ENCODE assay signal across 8 cellular contexts in the genomic region with DNA sequence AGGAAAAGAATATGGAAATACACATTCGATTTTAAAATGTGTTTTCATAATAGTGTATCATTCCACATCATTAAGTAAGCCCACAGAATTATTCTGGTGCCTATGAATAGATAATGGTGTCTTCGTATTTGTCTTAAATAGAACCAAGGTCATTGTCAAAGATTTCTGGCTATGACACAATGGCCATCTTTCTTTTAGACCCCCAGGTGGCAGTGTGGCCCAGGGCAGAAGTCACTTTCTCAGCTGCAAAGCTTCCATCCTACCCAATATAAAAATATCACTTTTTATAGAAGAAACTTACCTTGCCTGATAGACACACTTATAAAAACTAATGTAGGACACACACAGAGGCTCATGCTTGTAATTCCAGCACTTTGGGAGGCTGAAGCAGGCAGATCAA. TPM values are rescaled to one million over a fixed set of nuclear protein-coding genes. Genes with fewer than 3 reads are reported as not detected.
DNase-seq lines count a peak whose midpoint lies in the region; ATAC-seq and TF ChIP-seq lines count a peak whose summit lies in the region.

No MANE protein-coding gene starts in this region.

- H3K36me3 ChIP-seq in OCI-LY7 (ENCODE audit: insufficient read depth, low read length) (no peaks in the 10 kb centered on the region), tibial nerve (no peaks in the 10 kb centered on the region)

- H4K20me1 ChIP-seq in OCI-LY7 (ENCODE audit: insufficient read depth, low read length), result no peaks in the 10 kb centered on the region

- H3K4me3 Mint-ChIP-seq in T-helper 17 cell, result no peak overlapping the region

- H3K4me3 ChIP-seq in OCI-LY7 (ENCODE audit: low read depth, low read length, poor library complexity, severe bottlenecking) (no peak overlapping the region), epithelial cell of esophagus (ENCODE audit: low read length) (no peak overlapping the region), tibial nerve (no peak overlapping the region)

- no peak for TF ChIP-seq EP300 in tibial nerve (IDR thresholded peaks at IDR 0.05)

- POLR2A ChIA-PET in OCI-LY7 (lab: Charles Lee), result interaction anchor here (1.1 to 1.3 kb wide), 2 partner anchors 14 to 236 kb away, joined by 3 to 8 read pairs; no protein-coding TSS in a partner anchor

- no TSS peak for BruUV-seq in OCI-LY7 (replicated peaks; lab: Mats Ljungman, UMichigan)

- TF ChIP-seq POLR2A in tibial nerve (IDR thresholded peaks at IDR 0.05), result no peak

- TF ChIP-seq CTCF in GM20000 (IDR thresholded peaks at IDR 0.05; ENCODE audit: extremely low read depth, missing control alignments) (peak; percentile 36), OCI-LY7 (conservative IDR thresholded peaks at IDR 0.05; ENCODE audit: low read length) (peak; percentile 87), epithelial cell of esophagus (IDR thresholded peaks at IDR 0.05; ENCODE audit: insufficient read depth, low read depth, low read length, missing control alignments) (peak; percentile 37), tibial nerve (IDR thresholded peaks at IDR 0.05) (peak in 1 of 5 experiments; percentile 12)

- no peaks in the 10 kb centered on the region for H3K79me2 ChIP-seq in OCI-LY7 (ENCODE audit: insufficient read depth, low read depth, low read length)

- H3K4me2 ChIP-seq in OCI-LY7 (ENCODE audit: low read length), result no peak overlapping the region

- no peak overlapping the region for H3K27ac ChIP-seq in OCI-LY7 (ENCODE audit: low read depth, low read length, poor library complexity, severe bottlenecking)
- no peak overlapping the region for H3K27ac ChIP-seq in tibial nerve

- ATAC-seq in T-helper 17 cell, result no peak

- CTCF ChIA-PET in OCI-LY7 (lab: Charles Lee; ENCODE audit: unreplicated experiment), result interaction anchor here (0.5 to 0.6 kb wide), 3 partner anchors 20 to 268 kb away, joined by 3 to 4 read pairs (median 3); no protein-coding TSS in a partner anchor

- no peaks in the 10 kb centered on the region for H3K36me3 Mint-ChIP-seq in T-helper 17 cell (ENCODE audit: low read depth)

- no peaks in the 10 kb centered on the region; the same call in 1 of the 2 replicates for H3K9me2 ChIP-seq in OCI-LY7 (ENCODE audit: insufficient read depth, low read length)

- H3K27ac Mint-ChIP-seq in T-helper 17 cell, result no peak overlapping the region

- H3K4me1 ChIP-seq in OCI-LY7 (ENCODE audit: insufficient read depth, low read length, poor library complexity, severe bottlenecking), result no peaks in the 10 kb centered on the region
- H3K4me1 ChIP-seq in tibial nerve, result no peaks in the 10 kb centered on the region

- peak; percentile 13 for DNase-seq in COLO829 (ENCODE audit: low spot score)
- peak; percentile 38 for DNase-seq in GM20000 (ENCODE audit: low spot score)
- DNase-seq in OCI-LY7 (ENCODE audit: low spot score), result peak; percentile 55
- peak; percentile 24 for DNase-seq in epithelial cell of esophagus (ENCODE audit: low read depth)
- DNase-seq in stimulated activated CD4-positive, alpha-beta T cell treated with anti-CD3 and anti-CD28 coated beads, Interleukin-4, amount 100 ng/mL, for 1 hour, result peak; percentile 3
- no peak for DNase-seq in tibial nerve (ENCODE audit: low spot score in 2 of 2)
- DNase-seq in T-helper 17 cell, result no peak
- DNase-seq in HPDE6-E6E7 (ENCODE audit: extremely low spot score), result no peak

- no peaks in the 10 kb centered on the region for H3K4me1 Mint-ChIP-seq in T-helper 17 cell

- no peaks in the 10 kb centered on the region for H3K9me3 ChIP-seq in OCI-LY7 (ENCODE audit: low read length)
- no peaks in the 10 kb centered on the region for H3K9me3 ChIP-seq in tibial nerve
- H3K9me3 ChIP-seq in T-helper 17 cell (ENCODE audit: control insufficient read depth, low read length, poor library complexity, severe bottlenecking), result no peaks in the 10 kb centered on the region

- intact Hi-C loops in OCI-LY7 (cut with micrococcal nuclease; ENCODE audit: unreplicated experiment), result loop anchor here (1.0 to 5.0 kb wide), 4 partner anchors 127 to 471 kb away; no protein-coding TSS in a partner anchor

- H2AFZ ChIP-seq in OCI-LY7 (ENCODE audit: low read length), result no peak overlapping the region

- 65 to 78% methylated on average over 2 of the region's 2 CpGs for WGBS in tibial nerve, 2 donors

- no peaks in the 10 kb centered on the region for H3K27me3 ChIP-seq in tibial nerve

- H3K27me3 Mint-ChIP-seq in T-helper 17 cell, result no peaks in the 10 kb centered on the region

RNA-seq across cellular contexts. Expression of gene ZRANB3, which starts 57.5 kb away (rescaled TPM):
- 10.9 and 11.6 TPM in 2 replicates for total RNA-seq in OCI-LY7 (2014; rRNA removed; shearing (Covaris generic))
- total RNA-seq in OCI-LY7 (2022) (24.8 and 27.0 TPM in 2 replicates), tibial nerve (1 to 10 TPM; 4.8 to 9.3 (median 5.5) TPM), T-helper 17 cell (1 to 10 TPM; 3.5 to 3.9 TPM)

RNA-seq across cellular contexts. Expression of gene R3HDM1, which starts 57.7 kb away (rescaled TPM):
- total RNA-seq in OCI-LY7 (2014; rRNA removed; shearing (Covaris generic)), result 28.7 and 67.5 TPM in 2 replicates
- total RNA-seq in OCI-LY7 (2022), result 111 and 122 TPM in 2 replicates
- 10 to 100 TPM; 18.2 to 42.4 (median 28.5) TPM for total RNA-seq in tibial nerve
- 10 to 100 TPM; 31.8 to 42.9 TPM for total RNA-seq in T-helper 17 cell

Comparison
In these comparisons a context has a peak if more than half of its experiments do, and no peak if none do; other contexts are left out.
1. DNase-seq: peak in COLO829 (single experiment), GM20000 (single experiment), OCI-LY7 (single experiment), epithelial cell of esophagus (single experiment) and stimulated activated CD4-positive, alpha-beta T cell treated with anti-CD3 and anti-CD28 coated beads, Interleukin-4, amount 100 ng/mL, for 1 hour (single experiment); none in tibial nerve (0 of 2), T-helper 17 cell (0 of 3) and HPDE6-E6E7 (single experiment).